In the genomic region with DNA sequence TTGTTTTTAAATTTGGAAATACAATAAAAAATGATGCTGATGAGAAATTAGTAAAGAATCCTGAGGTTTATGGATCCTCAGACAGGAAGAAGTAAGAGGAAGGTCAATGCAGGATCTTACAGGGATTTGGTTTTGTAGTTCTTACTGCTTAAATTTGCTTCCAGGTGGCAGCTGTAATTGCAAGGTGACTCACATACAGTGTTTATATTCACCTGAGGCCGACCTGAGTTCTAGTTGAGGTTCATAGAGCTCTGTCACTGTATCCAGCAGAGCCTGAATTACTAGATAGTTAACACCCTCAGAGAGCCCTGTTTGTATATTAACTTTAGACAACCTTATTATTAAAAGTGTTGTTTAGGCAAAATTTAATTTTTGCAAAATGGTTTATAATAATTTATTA, we compare ENCODE assay signal across 8 cellular contexts. TPM values are rescaled to one million over a fixed set of nuclear protein-coding genes. Genes with fewer than 3 reads are reported as not detected.
A peak's percentile ranks its signal among the peaks of the same experiment; 100 is the strongest.
DNase-seq lines count a peak whose midpoint lies in the region; TF ChIP-seq lines count a peak whose summit lies in the region.

No MANE protein-coding gene starts in this region.

- H3K9ac ChIP-seq in HUES64 (ENCODE audit: low read depth, low read length), result no peak overlapping the region
- peak overlapping the region; percentile 87 for H3K9ac ChIP-seq in mucosa of stomach (ENCODE audit: low read length)
- no peak overlapping the region for H3K9ac ChIP-seq in neuronal stem cell (ENCODE audit: low read depth, low read length, poor library complexity)

- peaks cover 25% of the 10 kb centered on the region for H3K4me1 ChIP-seq in ACC112 (ENCODE audit: control insufficient read depth, insufficient read depth, low read length, unreplicated experiment)
- H3K4me1 ChIP-seq in HUES64 (ENCODE audit: insufficient read depth, low read length), result peaks cover 28% of the 10 kb centered on the region
- peaks cover 10 to 24% of the 10 kb centered on the region in 2 donors for H3K4me1 ChIP-seq in adrenal gland (replicated peaks in 1 of 2)
- peaks cover 22% of the 10 kb centered on the region for H3K4me1 ChIP-seq in mucosa of stomach (ENCODE audit: control insufficient read depth, insufficient read depth, low read length)
- H3K4me1 ChIP-seq in neuronal stem cell (ENCODE audit: control insufficient read depth in 2 of 2, insufficient read depth in 1 of 2, low read depth in 1 of 2, low read length in 2 of 2), result peaks cover 9 to 10% of the 10 kb centered on the region in 2 donors

- H2AFZ ChIP-seq in ACC112 (ENCODE audit: low read length, unreplicated experiment), result no peak overlapping the region
- no peak overlapping the region for H2AFZ ChIP-seq in neuronal stem cell (ENCODE audit: low read length)

- H3K4me3 ChIP-seq in ACC112 (ENCODE audit: low read depth, low read length) (peak overlapping the region; percentile 89), HUES64 (ENCODE audit: low read length) (0 out of 2 replicates have a peak overlapping the region, but pooled peaks have one; percentile 82), adrenal gland (peak overlapping the region in 1 of 4 donors; percentile 93), mucosa of stomach (ENCODE audit: low read length) (no peak overlapping the region), neuronal stem cell (ENCODE audit: low read length in 2 of 2) (peak overlapping the region in 1 of 2 donors; percentile 9)

- H2BK120ac ChIP-seq in neuronal stem cell (ENCODE audit: low read depth, low read length), result no peak overlapping the region

- no peak overlapping the region for H4K91ac ChIP-seq in neuronal stem cell (ENCODE audit: low read depth, low read length, poor library complexity)

- no peaks in the 10 kb centered on the region for H3K9me3 ChIP-seq in HUES64 (ENCODE audit: insufficient read depth, low read depth, low read length)
- no peaks in the 10 kb centered on the region for H3K9me3 ChIP-seq in adrenal gland (replicated peaks in 1 of 3)
- no peaks in the 10 kb centered on the region for H3K9me3 ChIP-seq in mucosa of stomach (ENCODE audit: control insufficient read depth, low read length)
- H3K9me3 ChIP-seq in neuronal stem cell (replicated peaks in 1 of 2; ENCODE audit: control insufficient read depth in 2 of 2, insufficient read depth in 1 of 2, low read depth in 1 of 2, low read length in 2 of 2), result no peaks in the 10 kb centered on the region

- H2BK15ac ChIP-seq in neuronal stem cell (ENCODE audit: low read length), result no peak overlapping the region

- no peak overlapping the region for H4K8ac ChIP-seq in neuronal stem cell (ENCODE audit: low read depth, low read length)

- 78% methylated on average over 1 of the region's 1 CpG for WGBS in HUES64
- 59 to 79% (median 66%) methylated on average over 1 of the region's 1 CpG for WGBS in adrenal gland, 4 donors
- no CpG with 5 or more reads among the region's 1 CpG for WGBS in neuronal stem cell (ENCODE audit: extremely low coverage in 2 of 2, insufficient read length in 2 of 2, insufficient replicate concordance in 1 of 2), 2 donors

- 0 out of 2 replicates have a peak, but pooled peaks cover 5% of the 10 kb centered on the region for H3K36me3 ChIP-seq in ACC112 (ENCODE audit: insufficient read depth, low read length)
- peaks cover 25% of the 10 kb centered on the region for H3K36me3 ChIP-seq in HUES64 (ENCODE audit: insufficient read depth, low read length)
- H3K36me3 ChIP-seq in adrenal gland (replicated peaks in 1 of 2), result peaks cover 0 to 10% of the 10 kb centered on the region in 2 donors
- no peaks in the 10 kb centered on the region for H3K36me3 ChIP-seq in mucosa of stomach (ENCODE audit: control insufficient read depth, insufficient read depth, low read length)
- H3K36me3 ChIP-seq in neuronal stem cell (replicated peaks in 1 of 2; ENCODE audit: control insufficient read depth in 2 of 2, insufficient read depth in 2 of 2, low read length in 2 of 2), result peaks cover 3 to 13% of the 10 kb centered on the region in 2 donors

- H3K79me2 ChIP-seq in ACC112 (ENCODE audit: control insufficient read depth, insufficient read depth, low read length, unreplicated experiment), result peaks cover 58% of the 10 kb centered on the region

- H3K18ac ChIP-seq in neuronal stem cell (ENCODE audit: low read length), result no peak overlapping the region

- no peak for TF ChIP-seq POLR2A in adrenal gland (IDR thresholded peaks at IDR 0.05)

- H3K4ac ChIP-seq in neuronal stem cell (ENCODE audit: low read length), result no peak overlapping the region

- H3K27ac ChIP-seq in ACC112 (ENCODE audit: low read depth, low read length) (peak overlapping the region; percentile 79), HUES64 (ENCODE audit: low read depth, low read length) (no peak overlapping the region), adrenal gland (peak overlapping the region in 3 of 5 donors; percentile 94 to 97 (median 95)), neuronal stem cell (replicated peaks; ENCODE audit: low read length) (no peak overlapping the region)

- peaks cover 5% of the 10 kb centered on the region for H3K79me1 ChIP-seq in neuronal stem cell (ENCODE audit: low read depth, low read length)

- no peak overlapping the region for H2AK5ac ChIP-seq in neuronal stem cell (ENCODE audit: low read depth, low read length)

- DNase-seq in adrenal gland (no peak), epidermal melanocyte (ENCODE audit: insufficient read length, low spot score) (no peak), posterior cingulate gyrus (no peak), SIG-M5 treated with dmso at 0.1 percent for 504 hours (lab: John Stamatoyannopoulos, UW; ENCODE audit: unreplicated experiment) (no peak), neuronal stem cell (ENCODE audit: low spot score) (no peak)

- H3K27me3 ChIP-seq in ACC112 (ENCODE audit: insufficient read depth, low read length), result no peaks in the 10 kb centered on the region
- H3K27me3 ChIP-seq in HUES64 (ENCODE audit: insufficient read depth, low read length), result no peaks in the 10 kb centered on the region
- no peaks in the 10 kb centered on the region for H3K27me3 ChIP-seq in adrenal gland
- no peaks in the 10 kb centered on the region for H3K27me3 ChIP-seq in mucosa of stomach (ENCODE audit: control insufficient read depth, insufficient read depth, low read length)
- H3K27me3 ChIP-seq in neuronal stem cell (ENCODE audit: control insufficient read depth in 3 of 3, insufficient read depth in 3 of 3, low read depth in 1 of 3, low read length in 3 of 3), result no peaks in the 10 kb centered on the region

- no peak for TF ChIP-seq CTCF in adrenal gland (IDR thresholded peaks at IDR 0.05)

- intact Hi-C loops in adrenal gland (cut with DNase I), result no loop called here
- intact Hi-C loops in posterior cingulate gyrus (cut with DNase I), result loop anchor here (10.0 kb wide), 1 partner anchor 321 kb away; a partner anchor contains a TSS

- H2BK5ac ChIP-seq in neuronal stem cell (ENCODE audit: low read length), result no peak overlapping the region

- H3K23ac ChIP-seq in neuronal stem cell (ENCODE audit: low read depth, low read length, poor library complexity), result no peak overlapping the region

- H2BK12ac ChIP-seq in neuronal stem cell (ENCODE audit: low read length), result no peak overlapping the region

- no peak overlapping the region for H3K4me2 ChIP-seq in neuronal stem cell (ENCODE audit: insufficient read depth, low read length, poor library complexity, severe bottlenecking)

- no peak overlapping the region for H3K14ac ChIP-seq in neuronal stem cell (ENCODE audit: low read length)

RNA-seq across cellular contexts. Expression of a gene that starts 1.4 kb away (rescaled TPM):
- polyA plus RNA-seq in HUES64 (2013, experiment 1 of 2), result 40.9 TPM
- 37.8 TPM for polyA plus RNA-seq in HUES64 (2013, experiment 2 of 2)
- 10 to 100 TPM; 48.7 to 92.0 (median 77.6) TPM for total RNA-seq in adrenal gland
- polyA plus RNA-seq in adrenal gland, result 10 to 100 TPM; 25.6 to 52.4 (median 36.5) TPM
- 32.0 TPM for polyA plus RNA-seq in neuronal stem cell (2013, experiment 1 of 2)
- polyA plus RNA-seq in neuronal stem cell (2013, experiment 2 of 2), result 32.0 TPM

Comparison
In these comparisons a context has a peak if more than half of its experiments do, and no peak if none do; other contexts are left out.
1. H3K27ac ChIP-seq: peak in ACC112 (single experiment) and adrenal gland (3 of 5); none in HUES64 (single experiment) and neuronal stem cell (single experiment).